Comparison of ENCODE assay signal across 8 cellular contexts in genomic region chr1:150876111-150876434, GRCh38. TPM values are rescaled to one million over a fixed set of nuclear protein-coding genes. Genes with fewer than 3 reads are reported as not detected.
DNase-seq lines count a peak whose midpoint lies in the region; ATAC-seq and TF ChIP-seq lines count a peak whose summit lies in the region.

No MANE protein-coding gene starts in this region.

- intact Hi-C loops in activated CD4-positive, alpha-beta T cell treated with anti-CD3 and anti-CD28 coated beads for 36 hours (cut with DNase I, micrococcal nuclease) = loop anchor here (1.0 to 5.0 kb wide), 17 partner anchors 34 to 641 kb away; partner anchors contain the start of genes GOLPH3L (in 2 of the 2), SETDB1 (in 2 of the 2), CERS2 (in 1 of the 2) and CTSS (in 1 of the 2)
- intact Hi-C loops in activated B cell treated with CpG ODN at 0.5 μM for 24 hours (cut with micrococcal nuclease) = loop anchor here (1.0 to 5.0 kb wide), 11 partner anchors 46 to 322 kb away; partner anchors contain the start of genes C1orf56, CERS2, ENSA and GOLPH3L
- intact Hi-C loops in ovary (cut with DNase I) = no loop called here

- CTCF ChIA-PET in activated CD4-positive, alpha-beta T cell treated with anti-CD3 and anti-CD28 coated beads for 36 hours (lab: Charles Lee) = no interaction called here
- CTCF ChIA-PET in activated B cell treated with CpG ODN at 0.5 μM for 24 hours (lab: Charles Lee) = no interaction called here

- no peaks in the 10 kb centered on the region for H3K27me3 Mint-ChIP-seq in activated CD4-positive, alpha-beta T cell treated with anti-CD3 and anti-CD28 coated beads for 36 hours
- H3K27me3 Mint-ChIP-seq in activated B cell treated with CpG ODN at 0.5 μM for 24 hours = no peaks in the 10 kb centered on the region

- ATAC-seq in activated CD4-positive, alpha-beta T cell treated with anti-CD3 and anti-CD28 coated beads for 36 hours = peak; percentile 37
- ATAC-seq in HG02588 (IDR thresholded peaks at IDR 0.05; ENCODE audit: unreplicated experiment) = peak; percentile 21
- ATAC-seq in activated B cell treated with CpG ODN at 0.5 μM for 24 hours (ENCODE audit: low read depth) = peak; percentile 32
- ATAC-seq in gastroesophageal sphincter = peak; percentile 58

- H3K36me3 ChIP-seq in gastroesophageal sphincter = peaks cover 0 to 6% of the 10 kb centered on the region in 2 donors
- H3K36me3 ChIP-seq in ovary = no peaks in the 10 kb centered on the region

- H3K4me1 ChIP-seq in gastroesophageal sphincter = peaks cover 0 to 43% (median 4%) of the 10 kb centered on the region in 3 donors
- H3K4me1 ChIP-seq in ovary (ENCODE audit: insufficient read depth) = peaks cover 6% of the 10 kb centered on the region

- no peak for DNase-seq in activated CD4-positive, alpha-beta T cell treated with anti-CD3 and anti-CD28 coated beads for 36 hours
- no peak for DNase-seq in activated CD4-positive, alpha-beta T cell treated with anti-CD3 and anti-CD28 coated beads, Interleukin-2, amount 50 U/mL, for 4 hours
- DNase-seq in NCI-H2196 (lab: John Stamatoyannopoulos, UW; ENCODE audit: unreplicated experiment) (peak; percentile 32), activated B cell treated with CpG ODN at 0.5 μM for 24 hours (no peak), ovary (no peak)
- DNase-seq in NK-92 treated with Interleukin-12 subunit alpha and Interleukin-12 subunit beta, amount 100 ng/mL, for 24 hours (lab: John Stamatoyannopoulos, UW) = no peak

- H3K27ac ChIP-seq in gastroesophageal sphincter (peak overlapping the region; percentile 83 to 99 (median 94)), ovary (peak overlapping the region; percentile 98 to 99)

- POLR2A ChIA-PET in activated CD4-positive, alpha-beta T cell treated with anti-CD3 and anti-CD28 coated beads for 36 hours (lab: Charles Lee) = interaction anchor here (0.5 to 1.0 kb wide), 3 partner anchors 179 to 646 kb away, joined by 3 read pairs; no protein-coding TSS in a partner anchor
- POLR2A ChIA-PET in activated B cell treated with CpG ODN at 0.5 μM for 24 hours (lab: Charles Lee) = interaction anchor here (0.5 to 1.4 kb wide), 7 partner anchors 12 to 988 kb away, joined by 3 to 8 read pairs (median 5); partner anchors contain the start of gene CTSS

- TF ChIP-seq POLR2A in gastroesophageal sphincter (IDR thresholded peaks at IDR 0.05) (no peak), ovary (IDR thresholded peaks at IDR 0.05) (no peak)

- 0% methylated on average over 5 to 10 of the region's 21 CpGs for WGBS in gastroesophageal sphincter (ENCODE audit: low coverage in 1 of 2), 2 donors
- 0 to 1% (median 0%) methylated on average over 17 to 21 of the region's 21 CpGs for WGBS in ovary, 3 donors

- peak overlapping the region; percentile 95 for H3K27ac Mint-ChIP-seq in activated CD4-positive, alpha-beta T cell treated with anti-CD3 and anti-CD28 coated beads for 36 hours
- H3K27ac Mint-ChIP-seq in activated B cell treated with CpG ODN at 0.5 μM for 24 hours = peak overlapping the region; percentile 88

- H3K36me3 Mint-ChIP-seq in activated CD4-positive, alpha-beta T cell treated with anti-CD3 and anti-CD28 coated beads for 36 hours (ENCODE audit: low read depth) = peaks cover 14% of the 10 kb centered on the region
- peaks cover 16% of the 10 kb centered on the region for H3K36me3 Mint-ChIP-seq in activated B cell treated with CpG ODN at 0.5 μM for 24 hours (ENCODE audit: low read depth)

- H3K4me3 ChIP-seq in gastroesophageal sphincter = peak overlapping the region; percentile 61 to 73
- H3K4me3 ChIP-seq in ovary = peak overlapping the region; percentile 99

- H3K9me3 Mint-ChIP-seq in activated CD4-positive, alpha-beta T cell treated with anti-CD3 and anti-CD28 coated beads for 36 hours (ENCODE audit: low read depth) = no peaks in the 10 kb centered on the region
- no peaks in the 10 kb centered on the region for H3K9me3 Mint-ChIP-seq in activated B cell treated with CpG ODN at 0.5 μM for 24 hours

- TF ChIP-seq CTCF in activated B cell treated with CpG ODN at 0.5 μM for 24 hours (IDR thresholded peaks at IDR 0.05) (no peak), gastroesophageal sphincter (IDR thresholded peaks at IDR 0.05) (no peak), ovary (IDR thresholded peaks at IDR 0.05) (no peak)

- H3K4me1 Mint-ChIP-seq in activated CD4-positive, alpha-beta T cell treated with anti-CD3 and anti-CD28 coated beads for 36 hours = peaks cover 25% of the 10 kb centered on the region
- peaks cover 31% of the 10 kb centered on the region for H3K4me1 Mint-ChIP-seq in activated B cell treated with CpG ODN at 0.5 μM for 24 hours

- H3K27me3 ChIP-seq in gastroesophageal sphincter (no peaks in the 10 kb centered on the region), ovary (no peaks in the 10 kb centered on the region)

- H3K9me3 ChIP-seq in gastroesophageal sphincter (no peaks in the 10 kb centered on the region), ovary (no peaks in the 10 kb centered on the region)

- H3K4me3 Mint-ChIP-seq in activated CD4-positive, alpha-beta T cell treated with anti-CD3 and anti-CD28 coated beads for 36 hours = peak overlapping the region; percentile 88
- peak overlapping the region; percentile 92 for H3K4me3 Mint-ChIP-seq in activated B cell treated with CpG ODN at 0.5 μM for 24 hours

- no peak for TF ChIP-seq EP300 in gastroesophageal sphincter (IDR thresholded peaks at IDR 0.05)
- TF ChIP-seq EP300 in ovary (IDR thresholded peaks at IDR 0.05) = no peak

RNA-seq across cellular contexts. Expression of gene ARNT, which starts 0.3 kb away (rescaled TPM):
- total RNA-seq in activated CD4-positive, alpha-beta T cell treated with anti-CD3 and anti-CD28 coated beads for 36 hours = 10 to 100 TPM; 30.4 to 35.6 TPM
- 35.9 and 40.5 TPM in 2 replicates for total RNA-seq in activated B cell treated with CpG ODN at 0.5 μM for 24 hours
- total RNA-seq in gastroesophageal sphincter = 10 to 100 TPM; 43.2 to 53.2 (median 50.2) TPM
- total RNA-seq in ovary = 10 to 100 TPM; 52.5 to 79.8 (median 60.5) TPM
- 10 to 100 TPM; 27.9 to 84.0 TPM for polyA plus RNA-seq in ovary

RNA-seq across cellular contexts. Expression of gene CTXND2, which starts 10.9 kb away (rescaled TPM):
- not detected for total RNA-seq in activated CD4-positive, alpha-beta T cell treated with anti-CD3 and anti-CD28 coated beads for 36 hours
- total RNA-seq in activated B cell treated with CpG ODN at 0.5 μM for 24 hours = not detected in 2 replicates
- total RNA-seq in gastroesophageal sphincter = not detected
- total RNA-seq in ovary = not detected
- not detected for polyA plus RNA-seq in ovary

RNA-seq across cellular contexts. Expression of gene SETDB1, which starts 50.1 kb away (rescaled TPM):
- total RNA-seq in activated CD4-positive, alpha-beta T cell treated with anti-CD3 and anti-CD28 coated beads for 36 hours = 10 to 100 TPM; 48.8 to 52.7 TPM
- total RNA-seq in activated B cell treated with CpG ODN at 0.5 μM for 24 hours (101 and 105 TPM in 2 replicates), gastroesophageal sphincter (10 to 100 TPM; 21.9 to 32.2 (median 28.7) TPM), ovary (10 to 100 TPM; 21.9 to 49.4 (median 40.9) TPM)
- polyA plus RNA-seq in ovary = 10 to 100 TPM; 24.0 to 46.2 TPM

Comparison
In these comparisons a context has a peak if more than half of its experiments do, and no peak if none do; other contexts are left out.
1. intact Hi-C loops: an anchor here in activated CD4-positive, alpha-beta T cell treated with anti-CD3 and anti-CD28 coated beads for 36 hours (1.0 to 5.0 kb wide) and activated B cell treated with CpG ODN at 0.5 μM for 24 hours (1.0 to 5.0 kb wide); none called in ovary.